Comparison of ENCODE assay signal across 8 cellular contexts in genomic region chr10:103916254-103916653, GRCh38. TPM values are rescaled to one million over a fixed set of nuclear protein-coding genes. Genes with fewer than 3 reads are reported as not detected.
A peak's percentile ranks its signal among the peaks of the same experiment; 100 is the strongest.
DNase-seq lines count a peak whose midpoint lies in the region; ATAC-seq and TF ChIP-seq lines count a peak whose summit lies in the region.
"Had no signal": no experiment of that assay in that cellular context is flagged by ENCODE, and none has a peak within 500 bp of the region (broad histone marks: within the 10 kb centered on the region; RNA-seq: fewer than 3 reads in every experiment).

No MANE protein-coding gene starts in this region.

- H2AFZ ChIP-seq in smooth muscle cell (ENCODE audit: low read depth), result no peak overlapping the region

- peak overlapping the region; percentile 11 for H3K9ac ChIP-seq in smooth muscle cell (ENCODE audit: low read depth)

- H4K20me1 ChIP-seq in smooth muscle cell (ENCODE audit: low read depth), result no peaks in the 10 kb centered on the region

- peak overlapping the region; percentile 72; the same call in 1 of the 2 replicates for H3K4me3 ChIP-seq in HFF-Myc (replicated peaks; ENCODE audit: low read depth, low read length)
- no peak overlapping the region for H3K4me3 ChIP-seq in fibroblast of villous mesenchyme (ENCODE audit: low read depth, low read length)
- H3K4me3 ChIP-seq in smooth muscle cell, result peak overlapping the region; percentile 60

- TF ChIP-seq CTCF in HFF-Myc (IDR thresholded peaks at IDR 0.05; ENCODE audit: low read depth, low read length, missing control alignments) (no peak), fibroblast of villous mesenchyme (IDR thresholded peaks at IDR 0.05; ENCODE audit: insufficient read depth, low read depth, low read length) (no peak), smooth muscle cell (IDR thresholded peaks at IDR 0.05; ENCODE audit: borderline replicate concordance, insufficient read depth, poor library complexity, severe bottlenecking) (no peak)

- H3K9me3 ChIP-seq in smooth muscle cell (replicated peaks; ENCODE audit: low read depth), result no peaks in the 10 kb centered on the region

- peak overlapping the region; percentile 82 for H3K4me2 ChIP-seq in smooth muscle cell

- ATAC-seq in activated CD8-positive, alpha-beta T cell treated with anti-CD3 and anti-CD28 coated beads, Interleukin-2, amount 10 ng/mL, durations not matched to agents 7 days and 5 days, result no peak
- ATAC-seq in GM21576 (IDR thresholded peaks at IDR 0.05; ENCODE audit: unreplicated experiment) (no peak), GM18520 (IDR thresholded peaks at IDR 0.05; ENCODE audit: unreplicated experiment) (no peak)

- peak overlapping the region; percentile 98 for H3K4me3 Mint-ChIP-seq in activated CD8-positive, alpha-beta T cell treated with anti-CD3 and anti-CD28 coated beads, Interleukin-2, amount 10 ng/mL, durations not matched to agents 7 days and 5 days

- CTCF ChIA-PET in activated CD8-positive, alpha-beta T cell treated with anti-CD3 and anti-CD28 coated beads, Interleukin-2, amount 10 ng/mL, durations not matched to agents 7 days and 5 days (lab: Charles Lee), result interaction anchor here (0.6 to 2.2 kb wide), 7 partner anchors 8 to 206 kb away, joined by 3 to 12 read pairs (median 3); partner anchors contain the start of gene SFR1

- peaks cover 56% of the 10 kb centered on the region for H3K4me1 Mint-ChIP-seq in activated CD8-positive, alpha-beta T cell treated with anti-CD3 and anti-CD28 coated beads, Interleukin-2, amount 10 ng/mL, durations not matched to agents 7 days and 5 days (ENCODE audit: low read depth)

- H3K27ac Mint-ChIP-seq in activated CD8-positive, alpha-beta T cell treated with anti-CD3 and anti-CD28 coated beads, Interleukin-2, amount 10 ng/mL, durations not matched to agents 7 days and 5 days, result peak overlapping the region; percentile 97

- H3K27me3 Mint-ChIP-seq in activated CD8-positive, alpha-beta T cell treated with anti-CD3 and anti-CD28 coated beads, Interleukin-2, amount 10 ng/mL, durations not matched to agents 7 days and 5 days (ENCODE audit: low read depth), result no peaks in the 10 kb centered on the region

- peaks cover 51% of the 10 kb centered on the region for H3K36me3 Mint-ChIP-seq in activated CD8-positive, alpha-beta T cell treated with anti-CD3 and anti-CD28 coated beads, Interleukin-2, amount 10 ng/mL, durations not matched to agents 7 days and 5 days (ENCODE audit: low read depth)

- no peak for DNase-seq in HFF-Myc (ENCODE audit: extremely low read depth, low read depth)
- DNase-seq in activated CD8-positive, alpha-beta T cell treated with anti-CD3 and anti-CD28 coated beads, Interleukin-2, amount 10 ng/mL, durations not matched to agents 7 days and 5 days, result no peak
- peak; percentile 45 for DNase-seq in fibroblast of villous mesenchyme (ENCODE audit: low read depth)
- no peak for DNase-seq in smooth muscle cell (lab: John Stamatoyannopoulos, UW; ENCODE audit: unreplicated experiment)
- DNase-seq in stimulated activated naive CD4-positive, alpha-beta T cell treated with Interleukin-2 at 50 U/mL for 16 hours (lab: John Stamatoyannopoulos, UW), result no peak
- DNase-seq: head of caudate nucleus had no signal

- H3K79me2 ChIP-seq in smooth muscle cell (ENCODE audit: low read depth), result peaks cover 9% of the 10 kb centered on the region

- H3K27ac ChIP-seq in smooth muscle cell (ENCODE audit: low read depth), result peak overlapping the region; percentile 53

- WGBS in smooth muscle cell (ENCODE audit: low lambda C conversion rate), result 96% methylated on average over 1 of the region's 1 CpG

- H3K27me3 ChIP-seq in smooth muscle cell (ENCODE audit: low read depth), result no peaks in the 10 kb centered on the region

- peaks cover 11% of the 10 kb centered on the region for H3K4me1 ChIP-seq in smooth muscle cell (ENCODE audit: low read depth)

- peaks cover 15% of the 10 kb centered on the region for H3K9me3 Mint-ChIP-seq in activated CD8-positive, alpha-beta T cell treated with anti-CD3 and anti-CD28 coated beads, Interleukin-2, amount 10 ng/mL, durations not matched to agents 7 days and 5 days (ENCODE audit: insufficient read depth)

- H3K36me3 ChIP-seq in smooth muscle cell (ENCODE audit: low read depth), result no peaks in the 10 kb centered on the region

- no peaks in the 10 kb centered on the region for H3F3A ChIP-seq in smooth muscle cell (ENCODE audit: low read depth)

- POLR2A ChIA-PET in activated CD8-positive, alpha-beta T cell treated with anti-CD3 and anti-CD28 coated beads, Interleukin-2, amount 10 ng/mL, durations not matched to agents 7 days and 5 days (lab: Charles Lee), result interaction anchor here (0.8 to 3.6 kb wide), 7 partner anchors 8 to 422 kb away, joined by 3 to 27 read pairs (median 4); partner anchors contain the start of genes ITPRIP and SFR1

RNA-seq across cellular contexts. Expression of gene STN1, which starts 1.7 kb away (rescaled TPM):
- 10 to 100 TPM; 48.8 to 49.8 TPM for total RNA-seq in activated CD8-positive, alpha-beta T cell treated with anti-CD3 and anti-CD28 coated beads, Interleukin-2, amount 10 ng/mL, durations not matched to agents 7 days and 5 days
- total RNA-seq in fibroblast of villous mesenchyme (23.3 and 29.3 TPM in 2 replicates), smooth muscle cell (34.9 and 37.9 TPM in 2 replicates)
- polyA plus RNA-seq in smooth muscle cell, result 38.6 and 47.8 TPM in 2 replicates

RNA-seq across cellular contexts. Expression of gene SLK, which starts 50.7 kb away (rescaled TPM):
- 10 to 100 TPM; 32.6 to 33.5 TPM for total RNA-seq in activated CD8-positive, alpha-beta T cell treated with anti-CD3 and anti-CD28 coated beads, Interleukin-2, amount 10 ng/mL, durations not matched to agents 7 days and 5 days
- total RNA-seq in fibroblast of villous mesenchyme (48.8 and 52.2 TPM in 2 replicates), smooth muscle cell (45.7 and 54.9 TPM in 2 replicates)
- polyA plus RNA-seq in smooth muscle cell, result 15.5 and 16.9 TPM in 2 replicates
